Comparison of ENCODE assay signal across 9 cellular contexts in genomic region chr7:27161721-27162547, GRCh38. TPM values are rescaled to one million over a fixed set of nuclear protein-coding genes. Genes with fewer than 3 reads are reported as not detected.
DNase-seq lines count a peak whose midpoint lies in the region; ATAC-seq and TF ChIP-seq lines count a peak whose summit lies in the region.
"Had no signal": no experiment of that assay in that cellular context is flagged by ENCODE, and none has a peak within 500 bp of the region (broad histone marks: within the 10 kb centered on the region; RNA-seq: fewer than 3 reads in every experiment).

No MANE protein-coding gene starts in this region.

- no peak overlapping the region for H2AK9ac ChIP-seq in IMR-90 (replicated peaks; ENCODE audit: low read depth, low read length, poor library complexity)

- no peak overlapping the region for H3K18ac ChIP-seq in IMR-90 (ENCODE audit: low read depth, low read length)

- TF ChIP-seq CTCF in BJ (IDR thresholded peaks at IDR 0.05; ENCODE audit: insufficient read depth, low read depth, low read length) = no peak
- TF ChIP-seq CTCF in IMR-90 (conservative IDR thresholded peaks at IDR 0.05; ENCODE audit: low read depth, low read length) = no peak
- TF ChIP-seq CTCF in osteoblast (IDR thresholded peaks at IDR 0.05; ENCODE audit: extremely low read depth, low read depth, low read length) = no peak

- 100% methylated on average over 1 of the region's 30 CpGs; no CpG with 5 or more reads in 1 of the 2 experiments for WGBS in IMR-90 (ENCODE audit: extremely low coverage in 2 of 2, insufficient read length in 1 of 2), 2 experiments

- no peaks in the 10 kb centered on the region for H4K20me1 ChIP-seq in IMR-90 (ENCODE audit: insufficient read depth, low read length)
- peaks cover 17% of the 10 kb centered on the region for H4K20me1 ChIP-seq in osteoblast (ENCODE audit: insufficient read depth, low read length)

- POLR2A ChIA-PET in BJ (lab: Charles Lee) (no interaction called here), IMR-90 (lab: Charles Lee; ENCODE audit: unreplicated experiment) (no interaction called here)

- no peak overlapping the region for H2BK120ac ChIP-seq in IMR-90 (ENCODE audit: low read depth, low read length)

- H3K4me1 ChIP-seq in IMR-90 (ENCODE audit: control insufficient read depth, insufficient read depth, low read length) (peaks cover under 1% of the 10 kb centered on the region; the same call in 1 of the 2 replicates), osteoblast (ENCODE audit: insufficient read depth, low read length) (peaks cover 13% of the 10 kb centered on the region)

- no peak overlapping the region for H2BK15ac ChIP-seq in IMR-90 (ENCODE audit: low read depth, low read length)

- H2AK5ac ChIP-seq in IMR-90 (ENCODE audit: low read depth, low read length) = no peak overlapping the region

- no peak for ATAC-seq in IMR-90 (ENCODE audit: low read depth)
- ATAC-seq in HG03469 (IDR thresholded peaks at IDR 0.05; ENCODE audit: unreplicated experiment) = no peak

- H4K91ac ChIP-seq in IMR-90 (ENCODE audit: insufficient read depth, low read depth, low read length) = no peak overlapping the region

- H3K36me3 ChIP-seq in BJ (ENCODE audit: control insufficient read depth, insufficient read depth, low read length) (peaks cover 14% of the 10 kb centered on the region), IMR-90 (ENCODE audit: control insufficient read depth, insufficient read depth, low read length) (no peaks in the 10 kb centered on the region), osteoblast (ENCODE audit: insufficient read depth, low read length) (peaks cover 12% of the 10 kb centered on the region)

- peaks cover 68% of the 10 kb centered on the region for H3K79me2 ChIP-seq in osteoblast (ENCODE audit: insufficient read depth, low read length)

- BruUV-seq in IMR-90 (replicated peaks; lab: Mats Ljungman, UMichigan) = no TSS peak

- no peak overlapping the region for H2BK5ac ChIP-seq in IMR-90 (ENCODE audit: low read depth, low read length, poor library complexity, severe bottlenecking)

- H3K27me3 ChIP-seq in BJ (ENCODE audit: control insufficient read depth, insufficient read depth, low read length) = no peaks in the 10 kb centered on the region
- H3K27me3 ChIP-seq in IMR-90 (ENCODE audit: control insufficient read depth, insufficient read depth, low read length) = peaks cover 40% of the 10 kb centered on the region
- H3K27me3 ChIP-seq in osteoblast (ENCODE audit: insufficient read depth, low read length) = no peaks in the 10 kb centered on the region

- H3K9me3 ChIP-seq in IMR-90 (ENCODE audit: control insufficient read depth, insufficient read depth, low read length) (peaks cover 11% of the 10 kb centered on the region; the same call in 1 of the 2 replicates), osteoblast (ENCODE audit: low read depth, low read length) (no peaks in the 10 kb centered on the region)

- H2BK20ac ChIP-seq in IMR-90 (ENCODE audit: low read depth, low read length) = no peak overlapping the region

- H3K9ac ChIP-seq in IMR-90 (ENCODE audit: low read depth, low read length) = no peak overlapping the region

- no peaks in the 10 kb centered on the region for H3K79me1 ChIP-seq in IMR-90 (ENCODE audit: low read depth in 1 of 2, low read length in 2 of 2)

- no peak overlapping the region for H4K5ac ChIP-seq in IMR-90 (ENCODE audit: low read depth, low read length)

- H3K4me2 ChIP-seq in IMR-90 (ENCODE audit: low read depth, low read length) = no peak overlapping the region
- peak overlapping the region; percentile 99 for H3K4me2 ChIP-seq in osteoblast (ENCODE audit: insufficient read depth, low read length)

- intact Hi-C loops in IMR-90 (cut with micrococcal nuclease) = loop anchor here (1.0 to 10.0 kb wide), 4 partner anchors 793 to 1907 kb away; partner anchors contain the start of genes CBX3 and HNRNPA2B1

- no peak overlapping the region for H4K8ac ChIP-seq in IMR-90 (ENCODE audit: low read depth in 2 of 2, low read length in 2 of 2)

- no peak overlapping the region for H3K4ac ChIP-seq in IMR-90 (ENCODE audit: low read depth, low read length)

- H3K27ac ChIP-seq in IMR-90 (ENCODE audit: insufficient read depth, low read length) (no peak overlapping the region), epithelial cell of prostate (peak overlapping the region; percentile 93), osteoblast (ENCODE audit: low read depth, low read length) (peak overlapping the region; percentile 95)

- no peak overlapping the region for H3K23ac ChIP-seq in IMR-90 (ENCODE audit: low read depth, low read length)

- in situ Hi-C loops in IMR-90 (cut with MboI; ENCODE audit: low sequenced_read_pairs) = no loop called here

- peak overlapping the region; percentile 45 for H2AFZ ChIP-seq in IMR-90 (replicated peaks; ENCODE audit: low read length, poor library complexity)
- H2AFZ ChIP-seq in osteoblast (ENCODE audit: low read length) = no peak overlapping the region

- H3K4me3 ChIP-seq in BJ (ENCODE audit: low read depth, low read length) (peak overlapping the region; percentile 72), IMR-90 (ENCODE audit: insufficient read depth, low read depth, low read length) (no peak overlapping the region), osteoblast (ENCODE audit: insufficient read depth, low read length) (peak overlapping the region; percentile 75)

- H3K14ac ChIP-seq in IMR-90 (replicated peaks; ENCODE audit: low read depth, low read length) = no peak overlapping the region

- dilution Hi-C loops in IMR-90 (cut with HindIII; ENCODE audit: low sequenced_read_pairs, unreplicated experiment) = no loop called here

- TF ChIP-seq POLR2A in IMR-90 (IDR thresholded peaks at IDR 0.05; ENCODE audit: low read depth, low read length) = no peak

- no peak for DNase-seq in BJ (ENCODE audit: low read depth)
- no peak for DNase-seq in IMR-90
- DNase-seq in epithelial cell of prostate (ENCODE audit: low read depth, low spot score) = no peak
- peak; percentile 84 for DNase-seq in osteoblast (ENCODE audit: insufficient read length, low spot score, missing footprints)
- DNase-seq in hippocampal formation (lab: John Stamatoyannopoulos, UW) = no peak
- DNase-seq in NCI-H1694 treated with DMSO at 0.1 percent for 48 hours (lab: John Stamatoyannopoulos, UW) = no peak
- no peak for DNase-seq in stimulated activated CD4-positive, alpha-beta T cell treated with anti-CD3 and anti-CD28 coated beads, Interleukin-12 subunit alpha, Interleukin-12 subunit beta, amount 100 ng/mL, for 4 hours

- TF ChIP-seq RAD21 in IMR-90 (IDR thresholded peaks at IDR 0.05; ENCODE audit: low read length) = no peak

- CTCF ChIA-PET in BJ (lab: Yijun Ruan, JAX) = interaction anchor here (0.5 to 4.0 kb wide), 21 partner anchors 9 to 1310 kb away, joined by 3 to 74 read pairs (median 6); partner anchors contain the start of genes HOXA10, HOXA13, HOXA3 and HOXA5
- CTCF ChIA-PET in IMR-90 (lab: Yijun Ruan, JAX) = interaction anchor here (1.4 to 1.8 kb wide), 3 partner anchors 20 to 793 kb away, joined by 6 to 29 read pairs (median 6); no protein-coding TSS in a partner anchor

- no peak overlapping the region for H3K56ac ChIP-seq in IMR-90 (ENCODE audit: extremely low read depth, insufficient read depth, low read length)

- no peaks in the 10 kb centered on the region for H3K9me1 ChIP-seq in IMR-90 (ENCODE audit: insufficient read depth, low read length)

TF ChIP-seq in IMR-90, 13 proteins besides CTCF, POLR2A, EP300 and RAD21 (continues in another document):
- no peak for TF ChIP-seq MAFK (IDR thresholded peaks at IDR 0.05; ENCODE audit: low read depth, low read length)
- no peak for TF ChIP-seq FOS (IDR thresholded peaks at IDR 0.05; ENCODE audit: low read depth, low read length)
- no peak for TF ChIP-seq CEBPB (IDR thresholded peaks at IDR 0.05; ENCODE audit: low read depth, low read length)
- no peak for TF ChIP-seq RCOR1 (IDR thresholded peaks at IDR 0.05; ENCODE audit: insufficient replicate concordance, low read length)

RNA-seq across cellular contexts. Expression of gene HOXA9, which starts 3.4 kb away (rescaled TPM):
- polyA plus RNA-seq in BJ (2011; rRNA removed) = 12.6 and 15.0 TPM in 2 replicates
- polyA minus RNA-seq in BJ (2011; rRNA and poly(A)+ RNA removed) = 1.4 and 3.4 TPM in 2 replicates
- 0.18 and 0.28 TPM in 2 replicates for total RNA-seq in IMR-90 (2012; rRNA removed)
- polyA plus RNA-seq in IMR-90 (2012; rRNA removed) = 0.32 and 0.59 TPM in 2 replicates
- polyA plus RNA-seq in IMR-90 (2012; cell fraction: cytosol; rRNA removed) = 0.10 and 0.26 TPM in 2 replicates
- polyA plus RNA-seq in IMR-90 (2012; cell fraction: nucleus; rRNA removed; ENCODE audit: low replicate concordance) = 0.59 and 0.63 TPM in 2 replicates
- total RNA-seq in osteoblast = 15.3 and 19.5 TPM in 2 replicates

RNA-seq across cellular contexts. Expression of gene HOXA7, which starts 5.5 kb away (rescaled TPM):
- polyA plus RNA-seq in BJ (2011; rRNA removed) (3.8 and 4.4 TPM in 2 replicates), IMR-90 (2012; rRNA removed) (1.7 TPM in 2 replicates)
- polyA minus RNA-seq in BJ (2011; rRNA and poly(A)+ RNA removed) = 1.4 and 2.3 TPM in 2 replicates
- total RNA-seq in IMR-90 (2012; rRNA removed) (under 0.01 and 0.18 TPM in 2 replicates), osteoblast (3.6 and 4.4 TPM in 2 replicates)
- 2.0 and 2.2 TPM in 2 replicates for polyA plus RNA-seq in IMR-90 (2012; cell fraction: cytosol; rRNA removed)
- polyA plus RNA-seq in IMR-90 (2012; cell fraction: nucleus; rRNA removed; ENCODE audit: low replicate concordance) = 0.51 and 0.71 TPM in 2 replicates
- total RNA-seq: temporal lobe had no signal

RNA-seq across cellular contexts. Expression of gene HOXA3, which starts 9.6 kb away (rescaled TPM):
- polyA plus RNA-seq in BJ (2011; rRNA removed) (0.09 and 0.15 TPM in 2 replicates), IMR-90 (2012; rRNA removed) (5.4 and 8.8 TPM in 2 replicates)
- 0.77 TPM in 1 of 2 replicates, not detected in the other for polyA minus RNA-seq in BJ (2011; rRNA and poly(A)+ RNA removed)
- total RNA-seq in IMR-90 (2012; rRNA removed) (0.83 and 0.90 TPM in 2 replicates), osteoblast (3.5 and 4.0 TPM in 2 replicates)
- 4.3 and 8.1 TPM in 2 replicates for polyA plus RNA-seq in IMR-90 (2012; cell fraction: cytosol; rRNA removed)
- 17.8 and 28.7 TPM in 2 replicates for polyA plus RNA-seq in IMR-90 (2012; cell fraction: nucleus; rRNA removed; ENCODE audit: low replicate concordance)
- total RNA-seq: temporal lobe had no signal

RNA-seq across cellular contexts. Expression of gene HOXA10, which starts 12.2 kb away (rescaled TPM):
- polyA plus RNA-seq in BJ (2011; rRNA removed) = 54.7 and 59.6 TPM in 2 replicates
- 32.3 and 43.4 TPM in 2 replicates for polyA minus RNA-seq in BJ (2011; rRNA and poly(A)+ RNA removed)
- 0.18 and 0.28 TPM in 2 replicates for total RNA-seq in IMR-90 (2012; rRNA removed)
- polyA plus RNA-seq in IMR-90 (2012; rRNA removed) = 0.10 TPM in 2 replicates
- 0.05 and 0.30 TPM in 2 replicates for polyA plus RNA-seq in IMR-90 (2012; cell fraction: cytosol; rRNA removed)
- polyA plus RNA-seq in IMR-90 (2012; cell fraction: nucleus; rRNA removed; ENCODE audit: low replicate concordance) = 0.04 and 0.19 TPM in 2 replicates
- 32.1 and 43.1 TPM in 2 replicates for total RNA-seq in osteoblast
- total RNA-seq: temporal lobe had no signal

RNA-seq across cellular contexts. Expression of gene HOXA6, which starts 14.4 kb away (rescaled TPM):
- 0.45 and 0.77 TPM in 2 replicates for polyA plus RNA-seq in BJ (2011; rRNA removed)
- 0.62 TPM in 1 of 2 replicates, not detected in the other for polyA minus RNA-seq in BJ (2011; rRNA and poly(A)+ RNA removed)
- total RNA-seq in IMR-90 (2012; rRNA removed) = 1.4 and 1.7 TPM in 2 replicates
- polyA plus RNA-seq in IMR-90 (2012; rRNA removed) = 1.8 and 2.1 TPM in 2 replicates
- 0.50 and 1.7 TPM in 2 replicates for polyA plus RNA-seq in IMR-90 (2012; cell fraction: cytosol; rRNA removed)
- 3.9 and 5.3 TPM in 2 replicates for polyA plus RNA-seq in IMR-90 (2012; cell fraction: nucleus; rRNA removed; ENCODE audit: low replicate concordance)
- total RNA-seq in osteoblast = 5.0 and 7.6 TPM in 2 replicates
- total RNA-seq: temporal lobe had no signal

Comparison
In these comparisons a context has a peak if more than half of its experiments do, and no peak if none do; other contexts are left out.
1. RNA of gene HOXA9, which starts 3.4 kb away (total RNA-seq): 15.3 to 19.5 TPM in osteoblast; 0.18 to 0.28 TPM in IMR-90; every median in the first group is over 10 times any median in the second.